10 cellular contexts compared by ENCODE assay signal in genomic region chr2:230575640-230576324, GRCh38.
A peak's percentile ranks its signal among the peaks of the same experiment; 100 is the strongest.
DNase-seq lines count a peak whose midpoint lies in the region; ATAC-seq and TF ChIP-seq lines count a peak whose summit lies in the region.
"Had no signal": no experiment of that assay in that cellular context is flagged by ENCODE, and none has a peak within 500 bp of the region (broad histone marks: within the 10 kb centered on the region; RNA-seq: fewer than 3 reads in every experiment).

No MANE protein-coding gene starts in this region.

- H3K27ac ChIP-seq in SK-N-SH (ENCODE audit: low read depth in 2 of 2, low read length in 1 of 2): no peak overlapping the region
- no peak overlapping the region for H3K27ac ChIP-seq in stomach
- H3K27ac ChIP-seq: dorsolateral prefrontal cortex, KMS-11 had no signal

- H3K9me2 ChIP-seq in SK-N-SH: no peaks in the 10 kb centered on the region

- H3K36me3 ChIP-seq in SK-N-SH (replicated peaks in 1 of 2; ENCODE audit: control insufficient read depth in 1 of 2, insufficient read depth in 2 of 2, low read length in 1 of 2) (no peaks in the 10 kb centered on the region), stomach (no peaks in the 10 kb centered on the region)

- H3K79me2 ChIP-seq in SK-N-SH (ENCODE audit: insufficient read depth): no peaks in the 10 kb centered on the region

- CTCF ChIA-PET in SK-N-SH (lab: Yijun Ruan, JAX): no interaction called here

- H3K4me1 ChIP-seq in SK-N-SH (ENCODE audit: control insufficient read depth in 1 of 2, insufficient read depth in 2 of 2, low read depth in 1 of 2, low read length in 1 of 2): no peaks in the 10 kb centered on the region; a peak in 1 of 4 replicates
- H3K4me1 ChIP-seq in stomach: no peaks in the 10 kb centered on the region

- DNase-seq in H4 (ENCODE audit: low spot score): peak; percentile 30
- no peak for DNase-seq in SK-N-SH
- peak; percentile 23 for DNase-seq in activated T-helper 9 cell treated with anti-CD3 and anti-CD28 coated beads, Interleukin-2, amount 50 U/mL, for 16 hours (ENCODE audit: low read depth)
- DNase-seq in stimulated activated CD4-positive, alpha-beta T cell treated with anti-CD3 and anti-CD28 coated beads, Interleukin-4, amount 100 ng/mL, for 4 hours: peak; percentile 13 to 27
- DNase-seq in stomach: no peak
- DNase-seq: dorsolateral prefrontal cortex had no signal

- POLR2A ChIA-PET in SK-N-SH (lab: Yijun Ruan, JAX): no interaction called here

- ATAC-seq in GM21737 (IDR thresholded peaks at IDR 0.05; ENCODE audit: unreplicated experiment) (no peak), GM19351 (IDR thresholded peaks at IDR 0.05; ENCODE audit: unreplicated experiment) (no peak), GM19467 (IDR thresholded peaks at IDR 0.05; ENCODE audit: unreplicated experiment) (no peak)

- no peak for TF ChIP-seq EP300 in SK-N-SH (IDR thresholded peaks at IDR 0.05; ENCODE audit: borderline replicate concordance in 1 of 2, low read depth in 1 of 2, low read length in 1 of 2)
- TF ChIP-seq EP300 in stomach (IDR thresholded peaks at IDR 0.05): no peak

- H3K9me3 ChIP-seq in SK-N-SH: no peaks in the 10 kb centered on the region
- H3K9me3 ChIP-seq in stomach: peaks cover 0 to 24% (median 13%) of the 10 kb centered on the region in 4 donors

- no peaks in the 10 kb centered on the region for H3F3A ChIP-seq in SK-N-SH (replicated peaks; ENCODE audit: insufficient read depth)

- peak overlapping the region; percentile 46; the same call in 1 of the 2 replicates for H2AFZ ChIP-seq in SK-N-SH (ENCODE audit: low read depth)

- H3K27me3 ChIP-seq in SK-N-SH (ENCODE audit: insufficient read depth) (no peaks in the 10 kb centered on the region), stomach (no peaks in the 10 kb centered on the region)

- TF ChIP-seq POLR2A in stomach (IDR thresholded peaks at IDR 0.05): no peak

- no peak overlapping the region for H3K9ac ChIP-seq in SK-N-SH
- H3K9ac ChIP-seq: KMS-11 had no signal

- H4K20me1 ChIP-seq in SK-N-SH (ENCODE audit: insufficient read depth): no peaks in the 10 kb centered on the region

- TF ChIP-seq CTCF in SK-N-SH (IDR thresholded peaks at IDR 0.05) (no peak), stomach (IDR thresholded peaks at IDR 0.05) (no peak)

- TF ChIP-seq RAD21 in SK-N-SH (IDR thresholded peaks at IDR 0.05; ENCODE audit: low read length): no peak

- H3K4me2 ChIP-seq in SK-N-SH: no peak overlapping the region
- H3K4me2 ChIP-seq: KMS-11 had no signal

- WGBS in SK-N-SH (ENCODE audit: low lambda C conversion rate): 23% methylated on average over 9 of the region's 9 CpGs
- WGBS in stomach, 5 donors: 63 to 73% (median 70%) methylated on average over 9 of the region's 9 CpGs

- intact Hi-C loops in stomach (cut with DNase I; ENCODE audit: low total_unique reads): no loop called here

- H3K4me3 ChIP-seq in SK-N-SH (ENCODE audit: low read depth in 2 of 2, low read length in 1 of 2): no peak overlapping the region
- H3K4me3 ChIP-seq in stomach: no peak overlapping the region
- H3K4me3 ChIP-seq: dorsolateral prefrontal cortex had no signal

TF ChIP-seq in SK-N-SH, 30 proteins besides CTCF, POLR2A, EP300 and RAD21:
- TF ChIP-seq NRF1 (IDR thresholded peaks at IDR 0.05; ENCODE audit: low read depth, low read length) (no peak), USF1 (IDR thresholded peaks at IDR 0.05; ENCODE audit: borderline replicate concordance, low read depth) (peak; percentile 52; the same call in 1 of the 2 replicates)

Comparison
In these comparisons a context has a peak if more than half of its experiments do, and no peak if none do; other contexts are left out.
1. DNase-seq: peak in H4 (single experiment), activated T-helper 9 cell treated with anti-CD3 and anti-CD28 coated beads, Interleukin-2, amount 50 U/mL, for 16 hours (single experiment) and stimulated activated CD4-positive, alpha-beta T cell treated with anti-CD3 and anti-CD28 coated beads, Interleukin-4, amount 100 ng/mL, for 4 hours (2 of 2); none in SK-N-SH (single experiment) and stomach (single experiment).